ENCODE assay signal across 30 cellular contexts in genomic region chr4:83440899-83441298, GRCh38. TPM values are rescaled to one million over a fixed set of nuclear protein-coding genes. Genes with fewer than 3 reads are reported as not detected.
DNase-seq lines count a peak whose midpoint lies in the region; ATAC-seq, FAIRE-seq and TF ChIP-seq lines count a peak whose summit lies in the region.
"Had no signal": no experiment of that assay in that cellular context is flagged by ENCODE, and none has a peak within 500 bp of the region (broad histone marks: within the 10 kb centered on the region; RNA-seq: fewer than 3 reads in every experiment).

No MANE protein-coding gene starts in this region.

- peak; percentile 58 for ATAC-seq in HG03520 (IDR thresholded peaks at IDR 0.05; ENCODE audit: unreplicated experiment)
- ATAC-seq: activated CD4-positive, alpha-beta T cell treated with anti-CD3 and anti-CD28 coated beads for 36 hours; activated naive CD4-positive, alpha-beta T cell treated with anti-CD3 and anti-CD28 coated beads, Interleukin-2, amount 50 U/mL, for 72 hours; GM23338; left cardiac atrium; Panc1; pancreas had no signal

- peak; percentile 70 for FAIRE-seq in GM19239 (lab: Jason Lieb, UNC)
- FAIRE-seq: pancreas had no signal

- intact Hi-C loops in CD4-positive, alpha-beta memory T cell (cut with micrococcal nuclease) = no loop called here

- H3K4me1 Mint-ChIP-seq in CD4-positive, alpha-beta memory T cell = peaks cover 2 to 10% (median 4%) of the 10 kb centered on the region in 4 donors
- H3K4me1 Mint-ChIP-seq: activated CD4-positive, alpha-beta T cell treated with anti-CD3 and anti-CD28 coated beads for 36 hours; GM23338; immature natural killer cell; neural progenitor cell had no signal

- POLR2A ChIA-PET in CD4-positive, alpha-beta memory T cell (lab: Charles Lee; ENCODE audit: partially characterized antibody) = interaction anchor here (1.7 kb wide), 1 partner anchor 14 kb away, joined by 10 read pairs; the partner anchor contains the start of gene HELQ

- CTCF ChIA-PET in CD4-positive, alpha-beta memory T cell (lab: Charles Lee; ENCODE audit: partially characterized antibody) = interaction anchor here (1.3 kb wide), 1 partner anchor 201 kb away, joined by 3 read pairs; no protein-coding TSS in a partner anchor

- no peaks in the 10 kb centered on the region for H3K9me3 Mint-ChIP-seq in CD4-positive, alpha-beta memory T cell
- H3K9me3 Mint-ChIP-seq: activated naive CD4-positive, alpha-beta T cell treated with anti-CD3 and anti-CD28 coated beads, Interleukin-2, amount 50 U/mL, for 72 hours; GM23338; immature natural killer cell; neural progenitor cell; T-helper 2 cell treated with Interferon-gamma antibody and Interleukin-4, amounts not matched to agents 5 μg/mL and 100 μg/mL, for 36 hours had no signal

- H3K9me3 ChIP-seq in CD4-positive, alpha-beta memory T cell (ENCODE audit: control insufficient read depth in 1 of 2, low read length in 2 of 2) = no peaks in the 10 kb centered on the region
- no peaks in the 10 kb centered on the region for H3K9me3 ChIP-seq in effector memory CD4-positive, alpha-beta T cell (ENCODE audit: control insufficient read depth, low read length)
- H3K9me3 ChIP-seq: pancreas had no signal

- no peak overlapping the region for H3K27ac Mint-ChIP-seq in CD4-positive, alpha-beta memory T cell
- H3K27ac Mint-ChIP-seq: activated CD4-positive, alpha-beta T cell treated with anti-CD3 and anti-CD28 coated beads for 36 hours; activated naive CD4-positive, alpha-beta T cell treated with anti-CD3 and anti-CD28 coated beads, Interleukin-2, amount 50 U/mL, for 72 hours; GM23338; neural progenitor cell; T-helper 2 cell treated with Interferon-gamma antibody and Interleukin-4, amounts not matched to agents 5 μg/mL and 100 μg/mL, for 36 hours had no signal

- H3K27me3 ChIP-seq in GM06990 (replicated peaks; ENCODE audit: control insufficient read depth, insufficient read depth, low read length) = no peaks in the 10 kb centered on the region
- no peaks in the 10 kb centered on the region for H3K27me3 ChIP-seq in CD4-positive, alpha-beta memory T cell (ENCODE audit: insufficient read depth, low read length)
- H3K27me3 ChIP-seq in effector memory CD4-positive, alpha-beta T cell (replicated peaks; ENCODE audit: control insufficient read depth, insufficient read depth, low read length, poor library complexity, severe bottlenecking) = no peaks in the 10 kb centered on the region
- H3K27me3 ChIP-seq: brain microvascular endothelial cell, neural progenitor cell, pancreas had no signal

- H3K27ac ChIP-seq in CD4-positive, alpha-beta memory T cell (ENCODE audit: low read depth, low read length) = no peak overlapping the region
- no peak overlapping the region for H3K27ac ChIP-seq in effector memory CD4-positive, alpha-beta T cell (ENCODE audit: insufficient read depth, low read length, poor library complexity, severe bottlenecking)
- H3K27ac ChIP-seq: brain microvascular endothelial cell, neural progenitor cell, pancreas, skin epidermis had no signal

- no peaks in the 10 kb centered on the region for H3K27me3 Mint-ChIP-seq in CD4-positive, alpha-beta memory T cell
- H3K27me3 Mint-ChIP-seq: activated CD4-positive, alpha-beta T cell treated with anti-CD3 and anti-CD28 coated beads for 36 hours had no signal

- H3K4me3 Mint-ChIP-seq in CD4-positive, alpha-beta memory T cell = no peak overlapping the region
- H3K4me3 Mint-ChIP-seq: activated CD4-positive, alpha-beta T cell treated with anti-CD3 and anti-CD28 coated beads for 36 hours; GM23338; immature natural killer cell; neural progenitor cell; T-helper 2 cell treated with Interferon-gamma antibody and Interleukin-4, amounts not matched to agents 5 μg/mL and 100 μg/mL, for 36 hours had no signal

- DNase-seq in GM06990 (ENCODE audit: extremely low read depth, insufficient read length) (peak; percentile 13), GM19239 (ENCODE audit: insufficient read length, low spot score) (no peak), germinal center (ENCODE audit: low spot score) (peak; percentile 5), NCI-H128 (lab: John Stamatoyannopoulos, UW; ENCODE audit: unreplicated experiment) (no peak)
- DNase-seq in activated CD4-positive, CD25-positive, alpha-beta regulatory T cell treated with anti-CD3 and anti-CD28 coated beads, Interleukin-2, amount 50 U/mL, for 72 hours = no peak
- no peak for DNase-seq in CD4-positive, alpha-beta memory T cell
- DNase-seq in effector memory CD4-positive, alpha-beta T cell = no peak
- DNase-seq: activated CD4-positive, alpha-beta T cell treated with anti-CD3 and anti-CD28 coated beads for 36 hours; amygdala; brain microvascular endothelial cell; Calu3; DMS79; GDM1; hypothalamus; immature natural killer cell; left cardiac atrium; NCI-H2107; NCI-H446; NCI-H748 treated with DMSO at 0.1 percent for 48 hours; pancreas; SHP77; stimulated activated naive CD4-positive, alpha-beta T cell had no signal

- H3K4me1 ChIP-seq in CD4-positive, alpha-beta memory T cell (ENCODE audit: insufficient read depth, low read length) = no peaks in the 10 kb centered on the region
- no peaks in the 10 kb centered on the region for H3K4me1 ChIP-seq in effector memory CD4-positive, alpha-beta T cell (ENCODE audit: control insufficient read depth, insufficient read depth, low read length, poor library complexity, severe bottlenecking)
- H3K4me1 ChIP-seq: neural progenitor cell, pancreas had no signal

- TF ChIP-seq CTCF in GM06990 (IDR thresholded peaks at IDR 0.05; ENCODE audit: insufficient read depth, low read length, poor library complexity, severe bottlenecking) = no peak

- H3K4me3 ChIP-seq in GM06990 (replicated peaks; ENCODE audit: low read depth, low read length) = no peak overlapping the region
- no peak overlapping the region for H3K4me3 ChIP-seq in CD4-positive, alpha-beta memory T cell (ENCODE audit: low read length in 2 of 2)
- H3K4me3 ChIP-seq in effector memory CD4-positive, alpha-beta T cell (ENCODE audit: insufficient read depth, low read depth, low read length, poor library complexity, severe bottlenecking) = no peak overlapping the region
- H3K4me3 ChIP-seq: GM23338, lung, neural progenitor cell, pancreas, skin epidermis had no signal

- peaks cover 35 to 63% of the 10 kb centered on the region in 2 donors for H3K36me3 Mint-ChIP-seq in CD4-positive, alpha-beta memory T cell

- peaks cover 2% of the 10 kb centered on the region for H3K36me3 ChIP-seq in GM06990 (ENCODE audit: control insufficient read depth, insufficient read depth, low read length)
- H3K36me3 ChIP-seq in CD4-positive, alpha-beta memory T cell (ENCODE audit: insufficient read depth, low read length) = peaks cover 44% of the 10 kb centered on the region
- H3K36me3 ChIP-seq in effector memory CD4-positive, alpha-beta T cell (ENCODE audit: control insufficient read depth, insufficient read depth, low read length) = peaks cover 40% of the 10 kb centered on the region
- H3K36me3 ChIP-seq: neural progenitor cell had no signal

RNA-seq across cellular contexts. Expression of gene HELQ, which starts 14.7 kb away (rescaled TPM):
- 10 to 100 TPM; 48.1 to 49.0 TPM for total RNA-seq in CD4-positive, alpha-beta memory T cell
- 10 to 100 TPM; 17.5 to 24.0 TPM for polyA plus RNA-seq in CD4-positive, alpha-beta memory T cell

RNA-seq across cellular contexts. Expression of gene MRPS18C, which starts 15.0 kb away (rescaled TPM):
- total RNA-seq in CD4-positive, alpha-beta memory T cell = 10 to 100 TPM; 45.7 to 51.4 TPM
- 10 to 100 TPM; 60.9 to 76.3 TPM for polyA plus RNA-seq in CD4-positive, alpha-beta memory T cell

RNA-seq across cellular contexts. Expression of gene ABRAXAS1, which starts 44.0 kb away (rescaled TPM):
- total RNA-seq in CD4-positive, alpha-beta memory T cell = 10 to 100 TPM; 35.9 to 36.7 TPM
- polyA plus RNA-seq in CD4-positive, alpha-beta memory T cell = 10 to 100 TPM; 10.6 to 15.4 TPM

Comparison
In these comparisons a context has a peak if more than half of its experiments do, and no peak if none do; other contexts are left out.
1. DNase-seq: peak in GM06990 (single experiment) and germinal center (single experiment); none in GM19239 (single experiment), activated CD4-positive, CD25-positive, alpha-beta regulatory T cell treated with anti-CD3 and anti-CD28 coated beads, Interleukin-2, amount 50 U/mL, for 72 hours (single experiment), CD4-positive, alpha-beta memory T cell (0 of 5), effector memory CD4-positive, alpha-beta T cell (0 of 3) and NCI-H128 (single experiment).